ENCODE assay signal across 11 cellular contexts in the genomic region with DNA sequence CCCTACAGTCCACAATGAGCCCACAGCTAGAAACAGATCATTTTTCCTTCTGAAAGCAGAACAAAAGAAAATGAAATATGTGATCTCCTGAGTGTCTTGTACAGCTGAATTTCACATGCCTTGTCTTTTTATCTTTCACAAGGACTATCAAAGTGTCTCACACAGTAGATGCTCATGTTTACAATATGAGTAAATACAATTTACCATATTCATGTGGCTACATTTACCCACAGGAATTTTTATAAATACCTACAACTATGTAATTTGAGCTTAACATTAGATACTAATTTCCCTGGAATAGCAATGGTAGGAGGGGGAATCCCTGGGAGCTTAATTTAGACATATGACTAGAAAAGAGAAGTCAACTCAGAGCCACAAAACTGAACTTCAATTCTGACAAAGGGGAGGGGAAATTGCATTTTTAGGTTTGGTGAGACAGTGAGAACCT.
DNase-seq lines count a peak whose midpoint lies in the region; ATAC-seq, FAIRE-seq and TF ChIP-seq lines count a peak whose summit lies in the region.
"Had no signal": no experiment of that assay in that cellular context is flagged by ENCODE, and none has a peak within 500 bp of the region (broad histone marks: within the 10 kb centered on the region; RNA-seq: fewer than 3 reads in every experiment).

No MANE protein-coding gene starts in this region.

- H3K4me3 ChIP-seq in GM23338: no peak overlapping the region

- no peaks in the 10 kb centered on the region for H3K27me3 Mint-ChIP-seq in GM23338 (ENCODE audit: insufficient read depth, low read depth, poor library complexity)
- H3K27me3 Mint-ChIP-seq: stimulated activated naive CD8-positive, alpha-beta T cell treated with anti-CD3 and anti-CD28 coated beads, Interleukin-15, Interleukin-2, amounts not matched to agents 100 ng/mL and 50 ng/mL, for 24 hours had no signal

- no peak overlapping the region for H3K4me3 Mint-ChIP-seq in GM23338
- H3K4me3 Mint-ChIP-seq: stimulated activated naive CD8-positive, alpha-beta T cell treated with anti-CD3 and anti-CD28 coated beads, Interleukin-15, Interleukin-2, amounts not matched to agents 100 ng/mL and 50 ng/mL, for 24 hours had no signal

- DNase-seq in GM18507 (ENCODE audit: extremely low spot score, insufficient read length, low read depth) (no peak), GM23338 (ENCODE audit: low spot score) (no peak), HS-5 (ENCODE audit: low read depth) (peak; percentile 86), foreskin keratinocyte (peak; percentile 44), Kasumi-1 (lab: John Stamatoyannopoulos, UW) (no peak), epidermal melanocyte (ENCODE audit: insufficient read length, low spot score) (no peak), KG1 (lab: John Stamatoyannopoulos, UW) (no peak), DMS53 treated with DMSO at 0.1 percent for 48 hours (lab: John Stamatoyannopoulos, UW; ENCODE audit: unreplicated experiment) (no peak)
- DNase-seq: activated CD4-positive, alpha-beta T cell treated with anti-CD3 and anti-CD28 coated beads for 48 hours; NCI-H2029 had no signal

- no peak overlapping the region for H2AFZ ChIP-seq in GM23338

- no peaks in the 10 kb centered on the region for H4K20me1 ChIP-seq in GM23338 (replicated peaks; ENCODE audit: insufficient read depth)

- peaks cover 6% of the 10 kb centered on the region; the same call in 1 of the 2 replicates for H3F3A ChIP-seq in GM23338 (replicated peaks; ENCODE audit: low read depth)

- peaks cover 15% of the 10 kb centered on the region for H3K79me2 ChIP-seq in GM23338 (replicated peaks; ENCODE audit: insufficient read depth)

- H3K36me3 ChIP-seq in GM23338 (ENCODE audit: insufficient read depth): no peaks in the 10 kb centered on the region

- no peak for TF ChIP-seq CTCF in GM23338 (conservative IDR thresholded peaks at IDR 0.05; ENCODE audit: low read depth in 2 of 2)
- TF ChIP-seq CTCF in foreskin keratinocyte (conservative IDR thresholded peaks at IDR 0.05): no peak

- peaks cover 15% of the 10 kb centered on the region; the same call in 2 of the 3 replicates for H3K36me3 Mint-ChIP-seq in GM23338 (ENCODE audit: low read depth)

- H3K9me2 ChIP-seq in GM23338 (ENCODE audit: insufficient read depth): no peaks in the 10 kb centered on the region

- ATAC-seq in GM23338 (no peak), foreskin keratinocyte (peak; percentile 72)

- H3K4me1 ChIP-seq in GM23338 (ENCODE audit: insufficient read depth): peaks cover 68% of the 10 kb centered on the region
- no peaks in the 10 kb centered on the region for H3K4me1 ChIP-seq in foreskin keratinocyte

- H3K4me2 ChIP-seq in GM23338: no peak overlapping the region

- peak; percentile 71 for FAIRE-seq in GM18507 (lab: Jason Lieb, UNC)

- no peaks in the 10 kb centered on the region; the same call in 2 of the 3 replicates for H3K9me3 Mint-ChIP-seq in GM23338

- peak overlapping the region; percentile 30; the same call in 1 of the 2 replicates for H3K27ac ChIP-seq in GM23338 (ENCODE audit: low read depth)
- no peak overlapping the region for H3K27ac ChIP-seq in foreskin keratinocyte

- H3K27me3 ChIP-seq in GM23338 (ENCODE audit: insufficient read depth) (no peaks in the 10 kb centered on the region), foreskin keratinocyte (no peaks in the 10 kb centered on the region)

- H3K4me1 Mint-ChIP-seq in GM23338: peaks cover 52% of the 10 kb centered on the region

- H3K27ac Mint-ChIP-seq in GM23338: peak overlapping the region; percentile 73
- H3K27ac Mint-ChIP-seq: stimulated activated naive CD8-positive, alpha-beta T cell treated with anti-CD3 and anti-CD28 coated beads, Interleukin-15, Interleukin-2, amounts not matched to agents 100 ng/mL and 50 ng/mL, for 24 hours had no signal

TF ChIP-seq in GM23338, 12 proteins besides CTCF, POLR2A, EP300 and RAD21 (continues in another document):
- no peak for TF ChIP-seq CREB1 (CRISPR knock-in tag; IDR thresholded peaks at IDR 0.05; ENCODE audit: low read depth)
- no peak for TF ChIP-seq POLR2AphosphoS5 (IDR thresholded peaks at IDR 0.05; ENCODE audit: low read depth)
- TF ChIP-seq, protein P1, sequence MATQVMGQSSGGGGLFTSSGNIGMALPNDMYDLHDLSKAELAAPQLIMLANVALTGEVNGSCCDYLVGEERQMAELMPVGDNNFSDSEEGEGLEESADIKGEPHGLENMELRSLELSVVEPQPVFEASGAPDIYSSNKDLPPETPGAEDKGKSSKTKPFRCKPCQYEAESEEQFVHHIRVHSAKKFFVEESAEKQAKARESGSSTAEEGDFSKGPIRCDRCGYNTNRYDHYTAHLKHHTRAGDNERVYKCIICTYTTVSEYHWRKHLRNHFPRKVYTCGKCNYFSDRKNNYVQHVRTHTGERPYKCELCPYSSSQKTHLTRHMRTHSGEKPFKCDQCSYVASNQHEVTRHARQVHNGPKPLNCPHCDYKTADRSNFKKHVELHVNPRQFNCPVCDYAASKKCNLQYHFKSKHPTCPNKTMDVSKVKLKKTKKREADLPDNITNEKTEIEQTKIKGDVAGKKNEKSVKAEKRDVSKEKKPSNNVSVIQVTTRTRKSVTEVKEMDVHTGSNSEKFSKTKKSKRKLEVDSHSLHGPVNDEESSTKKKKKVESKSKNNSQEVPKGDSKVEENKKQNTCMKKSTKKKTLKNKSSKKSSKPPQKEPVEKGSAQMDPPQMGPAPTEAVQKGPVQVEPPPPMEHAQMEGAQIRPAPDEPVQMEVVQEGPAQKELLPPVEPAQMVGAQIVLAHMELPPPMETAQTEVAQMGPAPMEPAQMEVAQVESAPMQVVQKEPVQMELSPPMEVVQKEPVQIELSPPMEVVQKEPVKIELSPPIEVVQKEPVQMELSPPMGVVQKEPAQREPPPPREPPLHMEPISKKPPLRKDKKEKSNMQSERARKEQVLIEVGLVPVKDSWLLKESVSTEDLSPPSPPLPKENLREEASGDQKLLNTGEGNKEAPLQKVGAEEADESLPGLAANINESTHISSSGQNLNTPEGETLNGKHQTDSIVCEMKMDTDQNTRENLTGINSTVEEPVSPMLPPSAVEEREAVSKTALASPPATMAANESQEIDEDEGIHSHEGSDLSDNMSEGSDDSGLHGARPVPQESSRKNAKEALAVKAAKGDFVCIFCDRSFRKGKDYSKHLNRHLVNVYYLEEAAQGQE (IDR thresholded peaks at IDR 0.05; ENCODE audit: unreplicated experiment): no peak
- no peak for TF ChIP-seq NANOG (IDR thresholded peaks at IDR 0.05; ENCODE audit: borderline replicate concordance)
- no peak for TF ChIP-seq ZNF331 (CRISPR knock-in tag; IDR thresholded peaks at IDR 0.05; ENCODE audit: low read depth)
- TF ChIP-seq ZNF114 (CRISPR knock-in tag; IDR thresholded peaks at IDR 0.05): no peak
- no peak for TF ChIP-seq JUNB (IDR thresholded peaks at IDR 0.05; ENCODE audit: unreplicated experiment)
- TF ChIP-seq EZH2 (IDR thresholded peaks at IDR 0.05; ENCODE audit: low read depth, unreplicated experiment): no peak
- no peak for TF ChIP-seq EZH2phosphoT487 (IDR thresholded peaks at IDR 0.05; ENCODE audit: unreplicated experiment)

Comparison
In these comparisons a context has a peak if more than half of its experiments do, and no peak if none do; other contexts are left out.
1. DNase-seq: peak in HS-5 (single experiment) and foreskin keratinocyte (2 of 2); none in GM18507 (single experiment), GM23338 (single experiment), Kasumi-1 (0 of 2), epidermal melanocyte (single experiment), KG1 (single experiment) and DMS53 treated with DMSO at 0.1 percent for 48 hours (single experiment).